In the genomic region with DNA sequence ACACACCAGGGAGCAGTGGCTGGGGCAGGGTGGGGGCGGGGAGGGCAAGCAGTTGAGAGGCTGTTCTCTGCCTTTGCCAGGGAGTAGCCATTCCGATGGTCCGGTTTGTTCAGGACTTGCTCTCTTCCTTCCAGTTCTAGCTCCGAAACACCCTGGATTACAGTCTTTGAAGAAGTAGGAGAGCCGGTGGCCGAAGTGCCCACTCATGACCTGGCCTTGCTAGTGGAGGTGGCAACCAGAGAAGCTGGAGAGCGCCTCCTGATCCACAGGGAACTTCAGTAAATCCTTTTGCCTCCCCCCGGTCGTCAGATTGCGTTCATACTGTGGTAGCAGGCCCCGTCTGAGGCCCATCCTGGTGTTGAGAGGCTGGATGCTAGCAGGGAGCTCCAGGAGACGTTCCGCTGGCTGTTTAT, we compare ENCODE assay signal across 25 cellular contexts.
DNase-seq lines count a peak whose midpoint lies in the region; ATAC-seq and TF ChIP-seq lines count a peak whose summit lies in the region.
"Had no signal": no experiment of that assay in that cellular context is flagged by ENCODE, and none has a peak within 500 bp of the region (broad histone marks: within the 10 kb centered on the region; RNA-seq: fewer than 3 reads in every experiment).

No MANE protein-coding gene starts in this region.

- TF ChIP-seq CTCF in lower lobe of right lung (IDR thresholded peaks at IDR 0.05) (no peak), psoas muscle (IDR thresholded peaks at IDR 0.05) (no peak), uterus (IDR thresholded peaks at IDR 0.05) (no peak)

- intact Hi-C loops in lower lobe of right lung (cut with DNase I) = no loop called here
- intact Hi-C loops in psoas muscle (cut with DNase I) = loop anchor here in 1 of 2 donors (10.0 kb wide), 2 partner anchors 185 to 305 kb away; no protein-coding TSS in a partner anchor
- intact Hi-C loops in naive thymus-derived CD4-positive, alpha-beta T cell (cut with micrococcal nuclease) = loop anchor here in 1 of 2 donors (5.0 kb wide), 2 partner anchors 88 to 147 kb away; no protein-coding TSS in a partner anchor
- intact Hi-C loops in uterus (cut with DNase I; ENCODE audit: low total_unique reads) = no loop called here
- intact Hi-C loops in CD4-positive, alpha-beta memory T cell (cut with micrococcal nuclease) = no loop called here

- H3K4me3 Mint-ChIP-seq in naive thymus-derived CD4-positive, alpha-beta T cell = no peak overlapping the region
- no peak overlapping the region for H3K4me3 Mint-ChIP-seq in CD4-positive, alpha-beta memory T cell
- H3K4me3 Mint-ChIP-seq: activated CD8-positive, alpha-beta T cell treated with anti-CD3 and anti-CD28 coated beads, Interleukin-2, amount 10 ng/mL, durations not matched to agents 7 days and 5 days; activated naive CD4-positive, alpha-beta T cell treated with anti-CD3 and anti-CD28 coated beads for 36 hours; activated T-cell treated with anti-CD3 and anti-CD28 coated beads, Interleukin-2, amount 50 U/mL, for 4 hours had no signal

- CTCF ChIA-PET in naive thymus-derived CD4-positive, alpha-beta T cell (lab: Charles Lee) = interaction anchor here (0.6 to 0.7 kb wide), 2 partner anchors 87 to 100 kb away, joined by 3 to 4 read pairs; no protein-coding TSS in a partner anchor
- CTCF ChIA-PET in CD4-positive, alpha-beta memory T cell (lab: Charles Lee; ENCODE audit: partially characterized antibody) = interaction anchor here (1.3 kb wide), 1 partner anchor 13 kb away, joined by 3 read pairs; no protein-coding TSS in a partner anchor

- no peaks in the 10 kb centered on the region for H3K36me3 ChIP-seq in HUES48 (ENCODE audit: control insufficient read depth, insufficient read depth, low read length)
- no peaks in the 10 kb centered on the region for H3K36me3 ChIP-seq in ectodermal cell (ENCODE audit: control insufficient read depth, insufficient read depth, low read length)
- H3K36me3 ChIP-seq in lower lobe of right lung = no peaks in the 10 kb centered on the region
- H3K36me3 ChIP-seq in psoas muscle (ENCODE audit: insufficient read depth in 1 of 2, low read depth in 1 of 2) = no peaks in the 10 kb centered on the region
- no peaks in the 10 kb centered on the region for H3K36me3 ChIP-seq in naive thymus-derived CD4-positive, alpha-beta T cell (ENCODE audit: control insufficient read depth in 2 of 3, insufficient read depth in 3 of 3, low read length in 3 of 3)
- H3K36me3 ChIP-seq in uterus = no peaks in the 10 kb centered on the region
- no peaks in the 10 kb centered on the region for H3K36me3 ChIP-seq in CD4-positive, alpha-beta memory T cell (ENCODE audit: insufficient read depth, low read length)
- H3K36me3 ChIP-seq: pancreas, suprapubic skin had no signal

- POLR2A ChIA-PET in naive thymus-derived CD4-positive, alpha-beta T cell (lab: Charles Lee) = no interaction called here
- POLR2A ChIA-PET in CD4-positive, alpha-beta memory T cell (lab: Charles Lee; ENCODE audit: partially characterized antibody) = interaction anchor here (1.3 kb wide), 1 partner anchor 91 kb away, joined by 3 read pairs; no protein-coding TSS in a partner anchor

- peaks cover 4 to 41% (median 10%) of the 10 kb centered on the region in 5 donors for H3K36me3 Mint-ChIP-seq in naive thymus-derived CD4-positive, alpha-beta T cell
- peaks cover 9 to 16% of the 10 kb centered on the region in 2 donors for H3K36me3 Mint-ChIP-seq in CD4-positive, alpha-beta memory T cell

- no peaks in the 10 kb centered on the region for H3K27me3 Mint-ChIP-seq in naive thymus-derived CD4-positive, alpha-beta T cell
- H3K27me3 Mint-ChIP-seq in CD4-positive, alpha-beta memory T cell = no peaks in the 10 kb centered on the region
- H3K27me3 Mint-ChIP-seq: naive B cell had no signal

- H3K27ac ChIP-seq in HUES48 (ENCODE audit: low read depth, low read length) (peak overlapping the region; percentile 85), ectodermal cell (ENCODE audit: insufficient read depth, low read depth, low read length, poor library complexity, severe bottlenecking) (peak overlapping the region; percentile 88), lower lobe of right lung (no peak overlapping the region), psoas muscle (peak overlapping the region; percentile 58), uterus (no peak overlapping the region)
- no peak overlapping the region for H3K27ac ChIP-seq in naive thymus-derived CD4-positive, alpha-beta T cell (ENCODE audit: low read depth, low read length)
- no peak overlapping the region for H3K27ac ChIP-seq in CD4-positive, alpha-beta memory T cell (ENCODE audit: low read depth, low read length)
- H3K27ac ChIP-seq: epithelial cell of prostate, GM23248, KMS-11, pancreas, suprapubic skin had no signal

- TF ChIP-seq POLR2A in uterus (IDR thresholded peaks at IDR 0.05) = no peak

- H3K9me3 ChIP-seq in HUES48 (ENCODE audit: control insufficient read depth, insufficient read depth, low read length) = no peaks in the 10 kb centered on the region
- H3K9me3 ChIP-seq in ectodermal cell (ENCODE audit: control insufficient read depth, low read length) = no peaks in the 10 kb centered on the region
- no peaks in the 10 kb centered on the region for H3K9me3 ChIP-seq in lower lobe of right lung
- no peaks in the 10 kb centered on the region for H3K9me3 ChIP-seq in psoas muscle
- no peaks in the 10 kb centered on the region for H3K9me3 ChIP-seq in naive thymus-derived CD4-positive, alpha-beta T cell (ENCODE audit: control insufficient read depth in 2 of 3, low read length in 3 of 3)
- H3K9me3 ChIP-seq in uterus = no peaks in the 10 kb centered on the region
- no peaks in the 10 kb centered on the region for H3K9me3 ChIP-seq in CD4-positive, alpha-beta memory T cell (ENCODE audit: control insufficient read depth in 1 of 2, low read length in 2 of 2)
- H3K9me3 ChIP-seq: heart left ventricle, pancreas, suprapubic skin had no signal

- no peak overlapping the region for H3K9ac ChIP-seq in HUES48 (ENCODE audit: low read depth, low read length)
- H3K9ac ChIP-seq: GM23248, KMS-11 had no signal

- ATAC-seq in lower lobe of right lung (peak; percentile 25 to 42), psoas muscle (no peak)
- no peak for ATAC-seq in naive thymus-derived CD4-positive, alpha-beta T cell
- ATAC-seq: activated CD8-positive, alpha-beta T cell treated with anti-CD3 and anti-CD28 coated beads, Interleukin-2, amount 10 ng/mL, durations not matched to agents 7 days and 5 days; activated T-cell treated with anti-CD3 and anti-CD28 coated beads, Interleukin-2, amount 50 U/mL, for 4 hours; pancreas had no signal

- WGBS in ectodermal cell, 2 experiments = 13 to 18% methylated on average over 13 of the region's 13 CpGs
- 62 to 74% (median 66%) methylated on average over 13 of the region's 13 CpGs for WGBS in psoas muscle, 3 donors

- no peak overlapping the region for H3K27ac Mint-ChIP-seq in naive thymus-derived CD4-positive, alpha-beta T cell
- no peak overlapping the region for H3K27ac Mint-ChIP-seq in CD4-positive, alpha-beta memory T cell
- H3K27ac Mint-ChIP-seq: activated CD8-positive, alpha-beta T cell treated with anti-CD3 and anti-CD28 coated beads, Interleukin-2, amount 10 ng/mL, durations not matched to agents 7 days and 5 days; activated naive CD4-positive, alpha-beta T cell treated with anti-CD3 and anti-CD28 coated beads for 36 hours had no signal

- H3K27me3 ChIP-seq in HUES48 (ENCODE audit: control insufficient read depth, insufficient read depth, low read length) (no peaks in the 10 kb centered on the region), ectodermal cell (ENCODE audit: control insufficient read depth, insufficient read depth, low read length, poor library complexity, severe bottlenecking) (no peaks in the 10 kb centered on the region), lower lobe of right lung (ENCODE audit: low read depth) (no peaks in the 10 kb centered on the region), psoas muscle (ENCODE audit: insufficient read depth in 3 of 3, low read length in 2 of 3) (no peaks in the 10 kb centered on the region), uterus (no peaks in the 10 kb centered on the region)
- no peaks in the 10 kb centered on the region for H3K27me3 ChIP-seq in naive thymus-derived CD4-positive, alpha-beta T cell (ENCODE audit: control insufficient read depth in 2 of 2, insufficient read depth in 2 of 2, low read length in 2 of 2)
- H3K27me3 ChIP-seq in CD4-positive, alpha-beta memory T cell (ENCODE audit: insufficient read depth, low read length) = no peaks in the 10 kb centered on the region
- H3K27me3 ChIP-seq: heart left ventricle, pancreas, suprapubic skin had no signal

- no peaks in the 10 kb centered on the region for H3K9me3 Mint-ChIP-seq in naive thymus-derived CD4-positive, alpha-beta T cell
- H3K9me3 Mint-ChIP-seq in CD4-positive, alpha-beta memory T cell = no peaks in the 10 kb centered on the region
- H3K9me3 Mint-ChIP-seq: activated naive CD4-positive, alpha-beta T cell treated with anti-CD3 and anti-CD28 coated beads for 36 hours; activated T-cell treated with anti-CD3 and anti-CD28 coated beads, Interleukin-2, amount 50 U/mL, for 4 hours; naive B cell had no signal

- H3K4me3 ChIP-seq in HUES48 (ENCODE audit: low read depth, low read length) (peak overlapping the region; percentile 34), ectodermal cell (ENCODE audit: insufficient read depth, low read depth, low read length) (no peak overlapping the region), lower lobe of right lung (no peak overlapping the region), psoas muscle (no peak overlapping the region), uterus (no peak overlapping the region)
- H3K4me3 ChIP-seq in naive thymus-derived CD4-positive, alpha-beta T cell (ENCODE audit: low read length) = no peak overlapping the region
- H3K4me3 ChIP-seq in CD4-positive, alpha-beta memory T cell (ENCODE audit: low read length in 2 of 2) = no peak overlapping the region
- H3K4me3 ChIP-seq: GM23248, heart left ventricle, pancreas, suprapubic skin had no signal

- no peak for DNase-seq in lower lobe of right lung
- no peak for DNase-seq in psoas muscle
- DNase-seq in naive thymus-derived CD4-positive, alpha-beta T cell = no peak
- DNase-seq in NCI-H446 treated with DMSO at 0.1 percent for 48 hours (lab: John Stamatoyannopoulos, UW) = no peak
- no peak for DNase-seq in uterus
- DNase-seq in CD4-positive, alpha-beta memory T cell = no peak
- DNase-seq: activated CD4-positive, alpha-beta T cell treated with anti-CD3 and anti-CD28 coated beads for 1 hour; activated CD8-positive, alpha-beta T cell treated with anti-CD3 and anti-CD28 coated beads, Interleukin-2, amount 10 ng/mL, durations not matched to agents 7 days and 5 days; activated naive CD4-positive, alpha-beta T cell treated with anti-CD3 and anti-CD28 coated beads for 36 hours; activated T-cell treated with anti-CD3 and anti-CD28 coated beads, Interleukin-2, amount 50 U/mL, for 4 hours; amniotic stem cell; C1 segment of cervical spinal cord; GM23248; heart left ventricle; mammary epithelial cell; naive B cell; NCI-H187; NCI-H2227 treated with DMSO at 0.1 percent for 48 hours; NCI-H82; pancreas had no signal

- peaks cover 65% of the 10 kb centered on the region for H3K4me1 ChIP-seq in HUES48 (ENCODE audit: control insufficient read depth, insufficient read depth, low read length)
- peaks cover 14% of the 10 kb centered on the region for H3K4me1 ChIP-seq in ectodermal cell (ENCODE audit: control insufficient read depth, insufficient read depth, low read length)
- peaks cover 51% of the 10 kb centered on the region for H3K4me1 ChIP-seq in lower lobe of right lung
- peaks cover 83% of the 10 kb centered on the region for H3K4me1 ChIP-seq in psoas muscle
- peaks cover 0 to 11% of the 10 kb centered on the region in 2 donors for H3K4me1 ChIP-seq in naive thymus-derived CD4-positive, alpha-beta T cell (ENCODE audit: control insufficient read depth in 2 of 2, insufficient read depth in 2 of 2, low read length in 2 of 2)
- peaks cover 0 to 4% of the 10 kb centered on the region in 2 donors for H3K4me1 ChIP-seq in uterus
- peaks cover 35% of the 10 kb centered on the region for H3K4me1 ChIP-seq in CD4-positive, alpha-beta memory T cell (ENCODE audit: insufficient read depth, low read length)

- H3K4me1 Mint-ChIP-seq in naive thymus-derived CD4-positive, alpha-beta T cell = peaks cover 31 to 98% (median 88%) of the 10 kb centered on the region in 7 donors
- H3K4me1 Mint-ChIP-seq in CD4-positive, alpha-beta memory T cell = peaks cover 55 to 92% (median 71%) of the 10 kb centered on the region in 4 donors

Comparison
In these comparisons a context has a peak if more than half of its experiments do, and no peak if none do; other contexts are left out.
1. H3K27ac ChIP-seq: peak in HUES48 (single experiment), ectodermal cell (single experiment) and psoas muscle (single experiment); none in lower lobe of right lung (single experiment), naive thymus-derived CD4-positive, alpha-beta T cell (single experiment), uterus (0 of 2) and CD4-positive, alpha-beta memory T cell (single experiment).
2. ATAC-seq: peak in lower lobe of right lung (2 of 2); none in psoas muscle (0 of 4) and naive thymus-derived CD4-positive, alpha-beta T cell (single experiment).